Comparison of ENCODE assay signal across 17 cellular contexts in the genomic region with DNA sequence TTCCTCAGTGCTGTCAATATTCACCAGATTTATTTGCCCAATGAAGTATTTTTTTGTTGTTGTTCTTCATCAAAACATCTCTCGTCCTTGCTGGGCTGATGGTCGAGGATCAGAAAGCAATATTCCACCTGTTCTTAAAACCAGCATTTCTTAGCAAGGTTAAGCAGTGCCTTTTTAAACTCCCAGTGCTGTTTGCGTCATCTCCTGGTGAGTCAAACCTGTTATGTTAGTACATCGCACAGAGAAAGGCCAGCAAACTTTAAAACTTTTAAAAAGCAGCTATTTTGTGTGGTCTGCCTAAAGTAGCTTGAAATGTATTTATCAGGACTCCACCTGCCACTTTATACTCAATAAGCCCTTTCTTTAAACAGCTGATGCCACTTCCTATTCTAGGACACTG.
DNase-seq lines count a peak whose midpoint lies in the region; ATAC-seq and TF ChIP-seq lines count a peak whose summit lies in the region.
"Had no signal": no experiment of that assay in that cellular context is flagged by ENCODE, and none has a peak within 500 bp of the region (broad histone marks: within the 10 kb centered on the region; RNA-seq: fewer than 3 reads in every experiment).

No MANE protein-coding gene starts in this region.

- H3K4me3 Mint-ChIP-seq in MCF 10A (ENCODE audit: unreplicated experiment) = no peak overlapping the region
- H3K4me3 Mint-ChIP-seq: IgD-negative memory B cell had no signal

- H3K27ac ChIP-seq in breast epithelium = no peak overlapping the region
- H3K27ac ChIP-seq: 22Rv1 had no signal

- no peak overlapping the region for H3K27ac Mint-ChIP-seq in MCF 10A (ENCODE audit: low read depth, unreplicated experiment)
- H3K27ac Mint-ChIP-seq: IgD-negative memory B cell had no signal

- no peaks in the 10 kb centered on the region for H3K36me3 Mint-ChIP-seq in MCF 10A (ENCODE audit: insufficient read depth, unreplicated experiment)
- H3K36me3 Mint-ChIP-seq: IgD-negative memory B cell had no signal

- no peak for ATAC-seq in HG03520 (IDR thresholded peaks at IDR 0.05; ENCODE audit: unreplicated experiment)
- ATAC-seq: Right ventricle myocardium inferior had no signal

- H3K9me3 Mint-ChIP-seq in MCF 10A (ENCODE audit: unreplicated experiment) = peaks cover 13% of the 10 kb centered on the region

- H3K4me1 Mint-ChIP-seq in MCF 10A (ENCODE audit: insufficient read depth, unreplicated experiment) = no peaks in the 10 kb centered on the region
- H3K4me1 Mint-ChIP-seq: IgD-negative memory B cell had no signal

- H3K4me3 ChIP-seq in breast epithelium (no peak overlapping the region), astrocyte of the spinal cord (ENCODE audit: low read depth, low read length) (no peak overlapping the region), fibroblast of the aortic adventitia (ENCODE audit: low read depth, low read length) (no peak overlapping the region), BE2C (ENCODE audit: low read depth, low read length) (no peak overlapping the region)

- H3K9me3 ChIP-seq in breast epithelium (no peaks in the 10 kb centered on the region), BE2C (no peaks in the 10 kb centered on the region)
- H3K9me3 ChIP-seq: SK-N-SH had no signal

- no peaks in the 10 kb centered on the region for H3K36me3 ChIP-seq in breast epithelium
- H3K36me3 ChIP-seq in BE2C = no peaks in the 10 kb centered on the region

- intact Hi-C loops in MCF 10A (cut with micrococcal nuclease) = no loop called here
- intact Hi-C loops in breast epithelium (cut with DNase I; ENCODE audit: low total_unique reads) = no loop called here

- POLR2A ChIA-PET in MCF 10A (lab: Yijun Ruan, JAX) = no interaction called here

- TF ChIP-seq CTCF in MCF 10A (IDR thresholded peaks at IDR 0.05; ENCODE audit: unreplicated experiment) (no peak), breast epithelium (IDR thresholded peaks at IDR 0.05) (no peak), astrocyte of the spinal cord (IDR thresholded peaks at IDR 0.05; ENCODE audit: low read depth, low read length) (no peak), fibroblast of the aortic adventitia (IDR thresholded peaks at IDR 0.05; ENCODE audit: insufficient read depth, low read length) (no peak), BE2C (IDR thresholded peaks at IDR 0.05; ENCODE audit: low read depth, low read length) (no peak), GM20000 (IDR thresholded peaks at IDR 0.05; ENCODE audit: extremely low read depth, missing control alignments) (no peak)

- TF ChIP-seq POLR2A in breast epithelium (IDR thresholded peaks at IDR 0.05) = no peak

- no peaks in the 10 kb centered on the region for H3K27me3 ChIP-seq in breast epithelium
- H3K27me3 ChIP-seq in BE2C = no peaks in the 10 kb centered on the region

- BruUV-seq in MCF 10A (replicated peaks; lab: Mats Ljungman, UMichigan) = no TSS peak

- H3K27me3 Mint-ChIP-seq in MCF 10A (ENCODE audit: insufficient read depth, unreplicated experiment) = no peaks in the 10 kb centered on the region
- H3K27me3 Mint-ChIP-seq: IgD-negative memory B cell had no signal

- in situ Hi-C loops in astrocyte of the spinal cord (cut with HindIII; ENCODE audit: low sequenced_read_pairs) = no loop called here

- DNase-seq in MCF 10A (ENCODE audit: unreplicated experiment) (peak; percentile 54), breast epithelium (ENCODE audit: low spot score in 2 of 2) (no peak), astrocyte of the spinal cord (ENCODE audit: low read depth, low spot score) (peak; percentile 9), fibroblast of the aortic adventitia (ENCODE audit: low read depth) (peak; percentile 50), stromal cell of bone marrow (ENCODE audit: low read depth) (peak; percentile 18), BE2C (no peak), GM20000 (ENCODE audit: low spot score) (no peak)
- DNase-seq: DMS53, NCI-H1048, NCI-H2107, NCI-H345, NCI-H526 treated with DMSO at 0.1 percent for 48 hours, SK-N-SH had no signal

- CTCF ChIA-PET in MCF 10A (lab: Yijun Ruan, JAX) = interaction anchor here (1.0 to 1.3 kb wide), 3 partner anchors 10 to 110 kb away, joined by 3 to 7 read pairs (median 3); no protein-coding TSS in a partner anchor

- no peaks in the 10 kb centered on the region for H3K4me1 ChIP-seq in breast epithelium
- H3K4me1 ChIP-seq in BE2C = no peaks in the 10 kb centered on the region

Comparison
In these comparisons a context has a peak if more than half of its experiments do, and no peak if none do; other contexts are left out.
1. DNase-seq: peak in MCF 10A (single experiment), astrocyte of the spinal cord (single experiment), fibroblast of the aortic adventitia (single experiment) and stromal cell of bone marrow (single experiment); none in breast epithelium (0 of 2), BE2C (single experiment) and GM20000 (single experiment).